In the genomic region with DNA sequence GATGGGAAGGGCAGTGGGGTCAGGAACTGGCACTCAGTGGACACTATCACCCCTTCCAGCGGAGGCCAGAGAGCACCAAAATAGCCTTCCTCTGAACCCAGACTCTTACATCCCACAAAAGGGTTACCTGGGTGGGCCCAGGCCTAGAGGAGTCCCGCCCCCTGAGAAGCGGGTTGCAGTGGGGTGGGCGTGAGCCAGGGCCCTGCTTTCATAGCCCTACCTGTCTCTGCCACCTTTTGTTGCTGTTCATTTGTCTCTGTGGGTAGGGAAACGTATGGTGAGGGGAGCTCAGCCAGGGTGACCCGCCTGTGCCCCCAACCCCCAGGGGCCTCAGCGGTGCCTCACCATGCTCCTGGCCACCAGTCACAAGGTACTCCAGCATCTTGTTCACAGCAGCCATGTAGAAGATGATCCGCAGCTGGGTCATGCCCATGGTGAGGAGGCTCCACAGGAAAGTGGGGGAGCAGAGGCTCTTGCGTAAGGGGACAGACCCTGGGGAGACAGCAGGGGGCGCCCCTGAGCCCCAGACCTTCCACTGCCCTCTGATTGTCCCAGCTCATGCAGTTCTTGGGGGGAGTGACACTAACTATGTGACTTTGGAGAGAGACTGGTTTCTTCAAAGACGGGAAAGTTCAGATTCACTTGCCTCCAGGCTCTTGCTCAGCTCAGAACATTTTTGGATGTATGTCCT, we compare ENCODE assay signal across 9 cellular contexts. TPM values are rescaled to one million over a fixed set of nuclear protein-coding genes. Genes with fewer than 3 reads are reported as not detected.
DNase-seq lines count a peak whose midpoint lies in the region; ATAC-seq, FAIRE-seq and TF ChIP-seq lines count a peak whose summit lies in the region.
"Had no signal": no experiment of that assay in that cellular context is flagged by ENCODE, and none has a peak within 500 bp of the region (broad histone marks: within the 10 kb centered on the region; RNA-seq: fewer than 3 reads in every experiment).

No MANE protein-coding gene starts in this region.

- peak; percentile 32 to 63 (median 40) for DNase-seq in CD8-positive, alpha-beta memory T cell
- peak; percentile 14 for DNase-seq in effector CD8-positive, alpha-beta T cell (lab: John Stamatoyannopoulos, UW)
- DNase-seq in RCC 7860 (ENCODE audit: low spot score), result no peak
- DNase-seq in ureter (ENCODE audit: low spot score), result no peak

- peaks cover 17 to 60% (median 33%) of the 10 kb centered on the region in 3 donors for H3K36me3 Mint-ChIP-seq in CD8-positive, alpha-beta memory T cell

- no peaks in the 10 kb centered on the region for H3K4me1 ChIP-seq in CD8-positive, alpha-beta memory T cell (ENCODE audit: insufficient read depth, low read length)
- peaks cover 36 to 42% of the 10 kb centered on the region in 2 experiments for H3K4me1 ChIP-seq in neutrophil (ENCODE audit: control insufficient read depth in 1 of 2, insufficient read depth in 1 of 2, low read depth in 1 of 2, low read length in 1 of 2)

- H3K9me3 Mint-ChIP-seq in CD8-positive, alpha-beta memory T cell, result no peaks in the 10 kb centered on the region
- H3K9me3 Mint-ChIP-seq: IgD-negative memory B cell had no signal

- no peak for FAIRE-seq in RCC 7860 (lab: Jason Lieb, UNC)

- no peak overlapping the region for H3K4me3 Mint-ChIP-seq in CD8-positive, alpha-beta memory T cell
- H3K4me3 Mint-ChIP-seq: IgD-negative memory B cell had no signal

- H3K36me3 ChIP-seq in CD8-positive, alpha-beta memory T cell (ENCODE audit: insufficient read depth, low read length), result peaks cover 4% of the 10 kb centered on the region
- no peaks in the 10 kb centered on the region for H3K36me3 ChIP-seq in neutrophil

- ATAC-seq in HG02798 (IDR thresholded peaks at IDR 0.05; ENCODE audit: poor library complexity, unreplicated experiment) (peak; percentile 46), GM21447 (IDR thresholded peaks at IDR 0.05; ENCODE audit: unreplicated experiment) (no peak)

- no peak overlapping the region for H3K27ac Mint-ChIP-seq in CD8-positive, alpha-beta memory T cell
- H3K27ac Mint-ChIP-seq: IgD-negative memory B cell had no signal

- no peaks in the 10 kb centered on the region for H3K9me3 ChIP-seq in CD8-positive, alpha-beta memory T cell (ENCODE audit: low read length)
- no peaks in the 10 kb centered on the region for H3K9me3 ChIP-seq in neutrophil

- H3K4me3 ChIP-seq in CD8-positive, alpha-beta memory T cell (ENCODE audit: low read length), result no peak overlapping the region
- H3K4me3 ChIP-seq in WI38 (ENCODE audit: low read depth, low read length) (no peak overlapping the region), neutrophil (ENCODE audit: low read depth in 1 of 2, low read length in 1 of 2) (no peak overlapping the region)

- no peak overlapping the region for H3K27ac ChIP-seq in CD8-positive, alpha-beta memory T cell (ENCODE audit: low read depth, low read length)
- no peak overlapping the region for H3K27ac ChIP-seq in neutrophil

- CTCF ChIA-PET in CD8-positive, alpha-beta memory T cell (lab: Charles Lee), result interaction anchor here (0.9 to 17.0 kb wide), 12 partner anchors 10 to 310 kb away, joined by 3 to 498 read pairs (median 5); a partner anchor contains a TSS

- H3K4me1 Mint-ChIP-seq in CD8-positive, alpha-beta memory T cell, result no peaks in the 10 kb centered on the region
- H3K4me1 Mint-ChIP-seq: IgD-negative memory B cell had no signal

- no peaks in the 10 kb centered on the region for H3K27me3 ChIP-seq in CD8-positive, alpha-beta memory T cell (ENCODE audit: insufficient read depth, low read length, poor library complexity, severe bottlenecking)
- H3K27me3 ChIP-seq in neutrophil, result no peaks in the 10 kb centered on the region

- H3K27me3 Mint-ChIP-seq in CD8-positive, alpha-beta memory T cell, result peaks cover 6% of the 10 kb centered on the region in 2 donors
- H3K27me3 Mint-ChIP-seq: IgD-negative memory B cell had no signal

- peak; percentile 67 for TF ChIP-seq CTCF in WI38 (IDR thresholded peaks at IDR 0.05; ENCODE audit: low read depth, low read length)
- peak; percentile 36 for TF ChIP-seq CTCF in neutrophil (IDR thresholded peaks at IDR 0.05)

- POLR2A ChIA-PET in CD8-positive, alpha-beta memory T cell (lab: Charles Lee), result no interaction called here

RNA-seq across cellular contexts. Expression of a gene that starts 24.0 kb away (rescaled TPM):
- total RNA-seq in CD8-positive, alpha-beta memory T cell, result 10 to 100 TPM; 24.2 to 25.3 TPM
- polyA plus RNA-seq in CD8-positive, alpha-beta memory T cell, result 23.5 TPM
- total RNA-seq in ureter, result 10.4 TPM

RNA-seq across cellular contexts. Expression of a gene that starts 31.2 kb away (rescaled TPM):
- total RNA-seq in CD8-positive, alpha-beta memory T cell, result under 1 TPM; 0.24 to 0.27 TPM
- polyA plus RNA-seq in CD8-positive, alpha-beta memory T cell, result 0.28 TPM
- total RNA-seq in ureter, result 1.5 TPM

RNA-seq across cellular contexts. Expression of a gene that starts 39.0 kb away (rescaled TPM):
- 100 to 1,000 TPM; 151 to 154 TPM for total RNA-seq in CD8-positive, alpha-beta memory T cell
- polyA plus RNA-seq in CD8-positive, alpha-beta memory T cell, result 72.2 TPM
- 50.5 TPM for total RNA-seq in ureter

RNA-seq across cellular contexts. Expression of a gene that starts 45.9 kb away (rescaled TPM):
- not detected for total RNA-seq in CD8-positive, alpha-beta memory T cell
- 0.16 TPM for polyA plus RNA-seq in CD8-positive, alpha-beta memory T cell
- total RNA-seq in ureter, result not detected

Comparison
In these comparisons a context has a peak if more than half of its experiments do, and no peak if none do; other contexts are left out.
1. DNase-seq: peak in CD8-positive, alpha-beta memory T cell (5 of 5) and effector CD8-positive, alpha-beta T cell (single experiment); none in RCC 7860 (single experiment) and ureter (single experiment).